Comparison of ENCODE assay signal across 2 cellular contexts in genomic region chr16:14641877-14642276, GRCh38.
TF ChIP-seq lines count a peak whose summit lies in the region.

No MANE protein-coding gene starts in this region.

TF ChIP-seq in HCT116, 20 proteins besides CTCF, POLR2A, EP300 and RAD21:
- no peak for TF ChIP-seq TCF7L2 (IDR thresholded peaks at IDR 0.05; ENCODE audit: borderline replicate concordance, extremely low read depth, insufficient read depth, insufficient read length)
- no peak for TF ChIP-seq POLR2AphosphoS5 (IDR thresholded peaks at IDR 0.05; ENCODE audit: low read depth, low read length)
- no peak for TF ChIP-seq SRF (IDR thresholded peaks at IDR 0.05; ENCODE audit: low read depth)
- no peak for TF ChIP-seq FOSL1 (IDR thresholded peaks at IDR 0.05; ENCODE audit: low read depth)
- TF ChIP-seq CEBPB (IDR thresholded peaks at IDR 0.05; ENCODE audit: low read depth), result no peak
- TF ChIP-seq CBX3 (IDR thresholded peaks at IDR 0.05; ENCODE audit: low read depth), result no peak
- no peak for TF ChIP-seq EGR1 (IDR thresholded peaks at IDR 0.05; ENCODE audit: low read depth)
- TF ChIP-seq ZBTB33 (IDR thresholded peaks at IDR 0.05; ENCODE audit: extremely low read depth, insufficient replicate concordance, low read length), result no peak
- TF ChIP-seq EZH2phosphoT487 (IDR thresholded peaks at IDR 0.05; ENCODE audit: borderline replicate concordance), result no peak
- TF ChIP-seq YY1 (IDR thresholded peaks at IDR 0.05; ENCODE audit: extremely low read depth, insufficient replicate concordance, low read depth, low read length), result no peak
- TF ChIP-seq REST (IDR thresholded peaks at IDR 0.05; ENCODE audit: low read depth), result no peak
- TF ChIP-seq ZFX (IDR thresholded peaks at IDR 0.05), result no peak
- no peak for TF ChIP-seq ZNF274 (IDR thresholded peaks at IDR 0.05; ENCODE audit: low read depth, low read length)
- TF ChIP-seq ATF3 (IDR thresholded peaks at IDR 0.05), result no peak
- TF ChIP-seq ELF1 (IDR thresholded peaks at IDR 0.05; ENCODE audit: borderline replicate concordance, low read depth), result no peak
- no peak for TF ChIP-seq EZH2 (IDR thresholded peaks at IDR 0.05)
- no peak for TF ChIP-seq JUND (IDR thresholded peaks at IDR 0.05)

TF ChIP-seq in GM12878, 131 proteins besides CTCF, POLR2A, EP300 and RAD21:
- TF ChIP-seq CREB1 (IDR thresholded peaks at IDR 0.05; ENCODE audit: low read depth), result no peak
